Comparison of ENCODE assay signal across 13 cellular contexts in genomic region chr14:91231446-91231845, GRCh38. TPM values are rescaled to one million over a fixed set of nuclear protein-coding genes. Genes with fewer than 3 reads are reported as not detected.
A peak's percentile ranks its signal among the peaks of the same experiment; 100 is the strongest.
DNase-seq lines count a peak whose midpoint lies in the region; ATAC-seq and TF ChIP-seq lines count a peak whose summit lies in the region.
"Had no signal": no experiment of that assay in that cellular context is flagged by ENCODE, and none has a peak within 500 bp of the region (broad histone marks: within the 10 kb centered on the region; RNA-seq: fewer than 3 reads in every experiment).

No MANE protein-coding gene starts in this region.

- H3K23ac ChIP-seq in mesenchymal stem cell (ENCODE audit: low read length in 2 of 2) = no peak overlapping the region

- CTCF ChIA-PET in activated CD8-positive, alpha-beta T cell treated with anti-CD3 and anti-CD28 coated beads for 36 hours (lab: Charles Lee) = no interaction called here

- DNase-seq in ELR (ENCODE audit: low read depth) = peak; percentile 82
- DNase-seq in activated CD8-positive, alpha-beta T cell treated with anti-CD3 and anti-CD28 coated beads for 36 hours = no peak
- peak; percentile 62 for DNase-seq in mesenchymal stem cell
- DNase-seq in HuH-7 (ENCODE audit: low spot score) = no peak
- DNase-seq in hepatic stellate cell (ENCODE audit: low spot score) = no peak
- DNase-seq: glutamatergic neuron; KG1; SHP77; stimulated activated CD4-positive, alpha-beta T cell treated with anti-CD3 and anti-CD28 coated beads, Interleukin-4, amount 100 ng/mL, for 1 hour; stimulated activated naive CD4-positive, alpha-beta T cell treated with Interleukin-2 at 50 U/mL for 16 hours had no signal

- H3K4me2 ChIP-seq in BLaER1 (peak overlapping the region; percentile 19; the same call in 1 of the 2 replicates), mesenchymal stem cell (ENCODE audit: low read length, poor library complexity, severe bottlenecking) (no peak overlapping the region)

- peak overlapping the region; percentile 99 for H3K27ac Mint-ChIP-seq in activated CD8-positive, alpha-beta T cell treated with anti-CD3 and anti-CD28 coated beads for 36 hours

- H3K4ac ChIP-seq in mesenchymal stem cell (ENCODE audit: low read depth in 1 of 2, low read length in 2 of 2) = no peak overlapping the region

- TF ChIP-seq CTCF in activated CD8-positive, alpha-beta T cell treated with anti-CD3 and anti-CD28 coated beads for 36 hours (IDR thresholded peaks at IDR 0.05) = no peak

- H3K9ac ChIP-seq in BLaER1 (no peak overlapping the region), mesenchymal stem cell (ENCODE audit: low read length) (no peak overlapping the region)

- 45% methylated on average over 1 of the region's 3 CpGs for WGBS in mesenchymal stem cell

- peaks cover 53% of the 10 kb centered on the region for H3K36me3 Mint-ChIP-seq in activated CD8-positive, alpha-beta T cell treated with anti-CD3 and anti-CD28 coated beads for 36 hours (ENCODE audit: low read depth)

- H3K9me3 Mint-ChIP-seq in activated CD8-positive, alpha-beta T cell treated with anti-CD3 and anti-CD28 coated beads for 36 hours = peaks cover 10% of the 10 kb centered on the region

- H2BK120ac ChIP-seq in mesenchymal stem cell (ENCODE audit: low read depth, low read length) = no peak overlapping the region

- peaks cover 65% of the 10 kb centered on the region for H3K4me1 Mint-ChIP-seq in activated CD8-positive, alpha-beta T cell treated with anti-CD3 and anti-CD28 coated beads for 36 hours (ENCODE audit: low read depth)

- H3K4me3 ChIP-seq in BLaER1 (no peak overlapping the region), mesenchymal stem cell (ENCODE audit: insufficient read depth in 1 of 2, low read depth in 1 of 2, low read length in 2 of 2) (no peak overlapping the region)

- no peak overlapping the region for H4K8ac ChIP-seq in mesenchymal stem cell (ENCODE audit: low read length)

- H3K9me3 ChIP-seq in BLaER1 (peaks cover 25% of the 10 kb centered on the region), mesenchymal stem cell (ENCODE audit: control insufficient read depth, low read length) (peaks cover 6% of the 10 kb centered on the region)

- H2BK15ac ChIP-seq in mesenchymal stem cell (ENCODE audit: low read depth, poor library complexity, severe bottlenecking) = no peak overlapping the region

- intact Hi-C loops in activated CD8-positive, alpha-beta T cell treated with anti-CD3 and anti-CD28 coated beads for 36 hours (cut with micrococcal nuclease) = no loop called here

- H3K27me3 Mint-ChIP-seq in activated CD8-positive, alpha-beta T cell treated with anti-CD3 and anti-CD28 coated beads for 36 hours = no peaks in the 10 kb centered on the region

- no peak overlapping the region for H3K27ac ChIP-seq in BLaER1
- no peak overlapping the region for H3K27ac ChIP-seq in mesenchymal stem cell (ENCODE audit: low read length, poor library complexity, severe bottlenecking)

- H3K4me1 ChIP-seq in BLaER1 (peaks cover 58% of the 10 kb centered on the region), mesenchymal stem cell (ENCODE audit: control insufficient read depth, insufficient read depth, low read depth, low read length) (peaks cover 20% of the 10 kb centered on the region)

- peak overlapping the region; percentile 68 for H3K4me3 Mint-ChIP-seq in activated CD8-positive, alpha-beta T cell treated with anti-CD3 and anti-CD28 coated beads for 36 hours

- peaks cover 20% of the 10 kb centered on the region for H4K20me1 ChIP-seq in BLaER1

- H2BK5ac ChIP-seq in mesenchymal stem cell (ENCODE audit: low read depth, low read length, poor library complexity, severe bottlenecking) = no peak overlapping the region

- no peak overlapping the region for H2BK12ac ChIP-seq in mesenchymal stem cell (ENCODE audit: low read length in 2 of 2)

- H3K18ac ChIP-seq in mesenchymal stem cell (ENCODE audit: low read depth in 1 of 2, low read length in 2 of 2) = no peak overlapping the region

- no peak overlapping the region for H3K14ac ChIP-seq in mesenchymal stem cell (ENCODE audit: low read length in 2 of 2)

- no peak for ATAC-seq in activated CD8-positive, alpha-beta T cell treated with anti-CD3 and anti-CD28 coated beads for 36 hours
- no peak for ATAC-seq in GM21786 (IDR thresholded peaks at IDR 0.05; ENCODE audit: unreplicated experiment)
- no peak for ATAC-seq in HG03571 (IDR thresholded peaks at IDR 0.05; ENCODE audit: unreplicated experiment)

- H3K36me3 ChIP-seq in BLaER1 (peaks cover 18% of the 10 kb centered on the region), mesenchymal stem cell (ENCODE audit: control insufficient read depth in 1 of 2, insufficient read depth in 2 of 2, low read depth in 1 of 2, low read length in 2 of 2) (peaks cover 24 to 63% of the 10 kb centered on the region in 2 experiments)

- no peak overlapping the region for H2AK5ac ChIP-seq in mesenchymal stem cell (ENCODE audit: low read length, severe bottlenecking)

- no peaks in the 10 kb centered on the region for H3K79me1 ChIP-seq in mesenchymal stem cell (replicated peaks; ENCODE audit: low read length, poor library complexity, severe bottlenecking)

- H2AFZ ChIP-seq in mesenchymal stem cell (ENCODE audit: low read depth, low read length) = no peak overlapping the region

- H4K91ac ChIP-seq in mesenchymal stem cell (ENCODE audit: low read length) = no peak overlapping the region

- POLR2A ChIA-PET in activated CD8-positive, alpha-beta T cell treated with anti-CD3 and anti-CD28 coated beads for 36 hours (lab: Charles Lee) = interaction anchor here (2.2 to 6.5 kb wide), 2 partner anchors 13 to 21 kb away, joined by 6 to 62 read pairs; partner anchors contain the start of gene GPR68

- H3K27me3 ChIP-seq in BLaER1 (no peaks in the 10 kb centered on the region), mesenchymal stem cell (ENCODE audit: control insufficient read depth in 1 of 2, insufficient read depth in 1 of 2, low read length in 2 of 2) (no peaks in the 10 kb centered on the region)

RNA-seq across cellular contexts. Expression of gene GPR68, which starts 13.1 kb away (rescaled TPM):
- 10 to 100 TPM; 11.9 to 14.0 TPM for total RNA-seq in activated CD8-positive, alpha-beta T cell treated with anti-CD3 and anti-CD28 coated beads for 36 hours
- polyA plus RNA-seq in mesenchymal stem cell (2013, experiment 1 of 2) = 0.73 TPM
- 0.55 TPM for polyA plus RNA-seq in mesenchymal stem cell (2013, experiment 2 of 2)

Comparison
In these comparisons a context has a peak if more than half of its experiments do, and no peak if none do; other contexts are left out.
1. DNase-seq: peak in ELR (single experiment) and mesenchymal stem cell (single experiment); none in activated CD8-positive, alpha-beta T cell treated with anti-CD3 and anti-CD28 coated beads for 36 hours (single experiment), HuH-7 (single experiment) and hepatic stellate cell (single experiment).